ENCODE assay signal across 8 cellular contexts in the genomic region with DNA sequence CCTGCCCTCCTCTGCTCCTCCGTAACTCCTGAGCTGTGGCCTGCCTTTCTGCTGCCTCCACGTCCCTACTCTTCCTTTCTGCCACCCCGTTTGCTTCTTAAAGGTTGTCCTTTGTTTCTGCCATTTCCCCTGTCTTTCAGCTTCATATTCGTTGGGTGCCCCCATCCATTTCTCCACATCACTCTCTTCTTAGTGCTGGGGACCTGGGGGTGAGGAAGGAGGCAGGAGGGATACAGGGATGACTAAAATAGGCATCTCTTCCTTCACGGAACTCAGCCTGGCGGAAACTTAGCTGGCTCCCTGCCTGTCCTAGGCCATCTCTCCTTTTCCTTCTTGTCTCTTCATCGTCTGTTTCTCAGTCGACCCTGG.
DNase-seq lines count a peak whose midpoint lies in the region; ATAC-seq and TF ChIP-seq lines count a peak whose summit lies in the region.

No MANE protein-coding gene starts in this region.

- 34 to 37% methylated on average over 8 of the region's 8 CpGs for WGBS in ectodermal cell, 2 experiments

- DNase-seq in AG09309 (ENCODE audit: low read depth) (no peak), MM.1S (no peak), neural crest cell (ENCODE audit: low read depth, low spot score) (no peak), NCI-H2029 treated with DMSO at 0.1 percent for 48 hours (lab: John Stamatoyannopoulos, UW) (no peak)
- DNase-seq in effector CD8-positive, alpha-beta T cell (lab: John Stamatoyannopoulos, UW), result no peak

- peaks cover 30% of the 10 kb centered on the region for H3K4me1 Mint-ChIP-seq in neural crest cell

- peak overlapping the region; percentile 85 for H3K4me3 Mint-ChIP-seq in neural crest cell

- peak overlapping the region; percentile 58 for H3K4me2 ChIP-seq in MM.1S (ENCODE audit: low read depth, low read length)

- peaks cover 4% of the 10 kb centered on the region for H3K9me3 Mint-ChIP-seq in neural crest cell

- peak overlapping the region; percentile 6 for H3K4me3 ChIP-seq in AG09309 (ENCODE audit: control insufficient read depth, low read depth, low read length)
- peak overlapping the region; percentile 43 for H3K4me3 ChIP-seq in MM.1S (ENCODE audit: low read length)
- H3K4me3 ChIP-seq in ectodermal cell (ENCODE audit: insufficient read depth, low read depth, low read length), result peak overlapping the region; percentile 59

- H3K36me3 Mint-ChIP-seq in neural crest cell (ENCODE audit: low read depth), result no peaks in the 10 kb centered on the region

- ATAC-seq in HG03571 (IDR thresholded peaks at IDR 0.05; ENCODE audit: unreplicated experiment), result no peak
- ATAC-seq in HG03097 (IDR thresholded peaks at IDR 0.05; ENCODE audit: low FRiP score, unreplicated experiment), result no peak

- H3K9ac ChIP-seq in MM.1S (ENCODE audit: low read length), result no peak overlapping the region

- H3K4me1 ChIP-seq in MM.1S (ENCODE audit: low read length) (no peaks in the 10 kb centered on the region), ectodermal cell (ENCODE audit: control insufficient read depth, insufficient read depth, low read length) (peaks cover 11% of the 10 kb centered on the region)

- no peak overlapping the region for H3K27ac Mint-ChIP-seq in neural crest cell (ENCODE audit: unreplicated experiment)

- H3K36me3 ChIP-seq in MM.1S (replicated peaks; ENCODE audit: insufficient read depth, low read length), result no peaks in the 10 kb centered on the region
- no peaks in the 10 kb centered on the region for H3K36me3 ChIP-seq in ectodermal cell (ENCODE audit: control insufficient read depth, insufficient read depth, low read length)

- peaks cover 32% of the 10 kb centered on the region for H3K27me3 Mint-ChIP-seq in neural crest cell (ENCODE audit: low read depth)

- H2AFZ ChIP-seq in MM.1S (ENCODE audit: low read length), result no peak overlapping the region

- no peaks in the 10 kb centered on the region for H4K20me1 ChIP-seq in MM.1S (ENCODE audit: insufficient read depth, low read length)

- H3K27ac ChIP-seq in MM.1S (ENCODE audit: low read length) (no peak overlapping the region), ectodermal cell (ENCODE audit: insufficient read depth, low read depth, low read length, poor library complexity, severe bottlenecking) (no peak overlapping the region)

- H3K27me3 ChIP-seq in MM.1S (replicated peaks; ENCODE audit: insufficient read depth, low read length), result peaks cover 39% of the 10 kb centered on the region
- H3K27me3 ChIP-seq in ectodermal cell (ENCODE audit: control insufficient read depth, insufficient read depth, low read length, poor library complexity, severe bottlenecking), result peaks cover 20% of the 10 kb centered on the region

- TF ChIP-seq CTCF in AG09309 (IDR thresholded peaks at IDR 0.05; ENCODE audit: control insufficient read depth, insufficient read depth, low read depth, low read length, missing control alignments) (no peak), MM.1S (IDR thresholded peaks at IDR 0.05; ENCODE audit: low read length) (no peak), neural crest cell (conservative IDR thresholded peaks at IDR 0.05) (no peak)

- no peaks in the 10 kb centered on the region for H3K9me2 ChIP-seq in MM.1S (replicated peaks; ENCODE audit: insufficient read depth, low read length)

- H3K9me3 ChIP-seq in MM.1S (replicated peaks; ENCODE audit: insufficient read depth, low read length) (no peaks in the 10 kb centered on the region), ectodermal cell (ENCODE audit: control insufficient read depth, low read length) (no peaks in the 10 kb centered on the region)

- H3K79me2 ChIP-seq in MM.1S (ENCODE audit: low read length), result no peaks in the 10 kb centered on the region

- no peaks in the 10 kb centered on the region for H3F3A ChIP-seq in MM.1S (ENCODE audit: insufficient read depth, low read length)

Comparison
In these comparisons a context has a peak if more than half of its experiments do, and no peak if none do; other contexts are left out.
1. H3K4me3 ChIP-seq: peak in every context shown above with its lines; median percentile 59 in ectodermal cell; 43 in MM.1S; 6 in AG09309.